Comparison of ENCODE assay signal across 20 cellular contexts in genomic region chr10:35505241-35505873, GRCh38.
DNase-seq lines count a peak whose midpoint lies in the region; ATAC-seq, FAIRE-seq and TF ChIP-seq lines count a peak whose summit lies in the region.
"Had no signal": no experiment of that assay in that cellular context is flagged by ENCODE, and none has a peak within 500 bp of the region (broad histone marks: within the 10 kb centered on the region; RNA-seq: fewer than 3 reads in every experiment).

No MANE protein-coding gene starts in this region.

- H3K4me1 ChIP-seq in endothelial cell of umbilical vein (ENCODE audit: control insufficient read depth, extremely low read depth, insufficient read depth, low read length) (no peaks in the 10 kb centered on the region), kidney (ENCODE audit: control insufficient read depth in 1 of 2, insufficient read depth in 1 of 2, low read depth in 1 of 2, low read length in 2 of 2) (peaks cover 6 to 9% of the 10 kb centered on the region in 2 donors), small intestine (ENCODE audit: control insufficient read depth in 2 of 2, insufficient read depth in 1 of 2, low read depth in 1 of 2, low read length in 1 of 2) (peaks cover 2 to 10% of the 10 kb centered on the region in 2 donors)
- H3K4me1 ChIP-seq: A549 had no signal

- no peak overlapping the region for H3K4me2 ChIP-seq in endothelial cell of umbilical vein (ENCODE audit: insufficient read depth, low read length)
- H3K4me2 ChIP-seq: A549 had no signal

- no peak for ATAC-seq in omental fat pad (ENCODE audit: low FRiP score)
- ATAC-seq: A549 had no signal

- H3K9ac ChIP-seq in endothelial cell of umbilical vein (replicated peaks; ENCODE audit: extremely low read depth, insufficient read depth, low read length), result no peak overlapping the region
- no peak overlapping the region for H3K9ac ChIP-seq in kidney (ENCODE audit: low read length in 2 of 2)

- H3K36me3 ChIP-seq in endothelial cell of umbilical vein (ENCODE audit: control insufficient read depth in 2 of 2, extremely low read depth in 1 of 2, insufficient read depth in 2 of 2, low read length in 2 of 2), result peaks cover 2 to 3% of the 10 kb centered on the region in 2 experiments
- no peaks in the 10 kb centered on the region for H3K36me3 ChIP-seq in kidney (ENCODE audit: control insufficient read depth in 1 of 2, insufficient read depth in 2 of 2, low read length in 2 of 2)
- H3K36me3 ChIP-seq in small intestine (ENCODE audit: control insufficient read depth in 2 of 2, insufficient read depth in 2 of 2, low read length in 2 of 2), result no peaks in the 10 kb centered on the region
- H3K36me3 ChIP-seq: BE2C had no signal

- H3K79me2 ChIP-seq in endothelial cell of umbilical vein (ENCODE audit: control insufficient read depth, insufficient read depth, low read length), result peaks cover 34% of the 10 kb centered on the region

- 12 to 71% (median 46%) methylated on average over 3 of the region's 3 CpGs for whole genome bisulfite sequencing in small intestine, 3 donors

- DNase-seq in NCI-H146 treated with DMSO at 0.1 percent for 48 hours (lab: John Stamatoyannopoulos, UW; ENCODE audit: unreplicated experiment) (peak; percentile 61), endothelial cell of umbilical vein (ENCODE audit: low read depth, low spot score) (no peak), kidney (no peak), small intestine (peak; percentile 93), ecto neural progenitor cell (ENCODE audit: low spot score) (no peak), omental fat pad (ENCODE audit: low spot score) (no peak), SHP77 treated with DMSO at 0.1 percent for 48 hours (lab: John Stamatoyannopoulos, UW) (no peak)
- DNase-seq: BE2C; CD4-positive, alpha-beta memory T cell; DMS153; DMS79 treated with DMSO at 0.1 percent for 48 hours; EL; HCEC 1CT had no signal

- H3K27me3 ChIP-seq in endothelial cell of umbilical vein (ENCODE audit: control insufficient read depth in 2 of 2, insufficient read depth in 2 of 2, low read length in 2 of 2), result no peaks in the 10 kb centered on the region
- H3K27me3 ChIP-seq in small intestine (ENCODE audit: control insufficient read depth in 2 of 2, insufficient read depth in 2 of 2, low read length in 2 of 2), result no peaks in the 10 kb centered on the region
- H3K27me3 ChIP-seq: BE2C had no signal

- dilution Hi-C loops in endothelial cell of umbilical vein (cut with MboI; ENCODE audit: extremely low pct_ligation_motif_present, low sequenced_read_pairs), result no loop called here

- POLR2A ChIA-PET in endothelial cell of umbilical vein (lab: Charles Lee), result no interaction called here

- H4K20me1 ChIP-seq in endothelial cell of umbilical vein (replicated peaks; ENCODE audit: control insufficient read depth, extremely low read depth, insufficient read depth, low read length), result no peaks in the 10 kb centered on the region

- no peaks in the 10 kb centered on the region for H3K9me1 ChIP-seq in endothelial cell of umbilical vein (replicated peaks; ENCODE audit: control insufficient read depth, extremely low read depth, insufficient read depth, low read length)

- no peak for TF ChIP-seq POLR2A in endothelial cell of umbilical vein (IDR thresholded peaks at IDR 0.05; ENCODE audit: low read depth, low read length)

- intact Hi-C loops in endothelial cell of umbilical vein (cut with micrococcal nuclease) (no loop called here), kidney (cut with DNase I) (no loop called here)

- CTCF ChIA-PET in endothelial cell of umbilical vein (lab: Charles Lee), result interaction anchor here (0.8 to 2.6 kb wide), 3 partner anchors 10 to 246 kb away, joined by 3 to 8 read pairs (median 3); no protein-coding TSS in a partner anchor

- no peak overlapping the region for H2AFZ ChIP-seq in endothelial cell of umbilical vein (ENCODE audit: low read depth, low read length)

- H3K4me3 ChIP-seq in endothelial cell of umbilical vein (replicated peaks in 1 of 3; ENCODE audit: insufficient read depth in 1 of 3, low read depth in 1 of 3, low read length in 3 of 3), result no peak overlapping the region
- H3K4me3 ChIP-seq in kidney (ENCODE audit: low read length in 2 of 2), result no peak overlapping the region
- no peak overlapping the region for H3K4me3 ChIP-seq in small intestine (ENCODE audit: low read depth in 1 of 2, low read length in 2 of 2)
- H3K4me3 ChIP-seq: A549 had no signal

- peak; percentile 18 for FAIRE-seq in endothelial cell of umbilical vein (lab: Jason Lieb, UNC)
- peak; percentile 13 for FAIRE-seq in kidney (lab: Jason Lieb, UNC)
- FAIRE-seq in small intestine (lab: Jason Lieb, UNC), result no peak
- FAIRE-seq: A549, D721Med, G401.6, GM12892, GM19239 had no signal

- no TSS peak for BruUV-seq in endothelial cell of umbilical vein (replicated peaks; lab: Mats Ljungman, UMichigan)

- TF ChIP-seq CTCF in endothelial cell of umbilical vein (IDR thresholded peaks at IDR 0.05; ENCODE audit: extremely low read depth in 1 of 2, insufficient read depth in 1 of 2, low read depth in 1 of 2, low read length in 2 of 2), result no peak
- TF ChIP-seq CTCF in kidney (IDR thresholded peaks at IDR 0.05; ENCODE audit: borderline replicate concordance, extremely low read depth, insufficient read depth), result no peak
- no peak for TF ChIP-seq CTCF in omental fat pad (IDR thresholded peaks at IDR 0.05)

- H3K9me3 ChIP-seq in endothelial cell of umbilical vein (replicated peaks; ENCODE audit: control insufficient read depth, insufficient read depth, low read length), result no peaks in the 10 kb centered on the region
- H3K9me3 ChIP-seq in kidney (ENCODE audit: control insufficient read depth in 1 of 2, low read length in 2 of 2), result no peaks in the 10 kb centered on the region
- no peaks in the 10 kb centered on the region for H3K9me3 ChIP-seq in small intestine (ENCODE audit: control insufficient read depth, low read depth)
- H3K9me3 ChIP-seq: A549, BE2C had no signal

- no peak overlapping the region for H3K27ac ChIP-seq in endothelial cell of umbilical vein (ENCODE audit: insufficient read depth, low read depth, low read length)
- H3K27ac ChIP-seq in kidney (ENCODE audit: low read depth in 2 of 2, low read length in 2 of 2), result no peak overlapping the region
- H3K27ac ChIP-seq in small intestine (ENCODE audit: low read depth in 1 of 2, low read length in 1 of 2), result no peak overlapping the region
- H3K27ac ChIP-seq: A549, C4-2B, HL-60 had no signal

TF ChIP-seq in endothelial cell of umbilical vein, 7 proteins besides CTCF, POLR2A, EP300 and RAD21:
- TF ChIP-seq FOS (IDR thresholded peaks at IDR 0.05; ENCODE audit: borderline replicate concordance, insufficient read depth, low read length) (no peak), EZH2 (IDR thresholded peaks at IDR 0.05; ENCODE audit: borderline replicate concordance, low read depth, low read length, severe bottlenecking) (no peak), MAX (IDR thresholded peaks at IDR 0.05; ENCODE audit: insufficient read depth, insufficient read length) (no peak), JUN (IDR thresholded peaks at IDR 0.05; ENCODE audit: borderline replicate concordance, insufficient read depth, insufficient read length, low read depth) (no peak), MYC (IDR thresholded peaks at IDR 0.05; ENCODE audit: low read depth, low read length) (no peak), GATA2 (IDR thresholded peaks at IDR 0.05; ENCODE audit: insufficient read depth, insufficient read length, low read depth, low read length) (no peak), POLR2AphosphoS5 (IDR thresholded peaks at IDR 0.05; ENCODE audit: insufficient read depth, low read depth, low read length) (no peak)

Comparison
In these comparisons a context has a peak if more than half of its experiments do, and no peak if none do; other contexts are left out.
1. DNase-seq: peak in NCI-H146 treated with DMSO at 0.1 percent for 48 hours (single experiment) and small intestine (single experiment); none in endothelial cell of umbilical vein (single experiment), kidney (single experiment), ecto neural progenitor cell (single experiment), omental fat pad (single experiment) and SHP77 treated with DMSO at 0.1 percent for 48 hours (single experiment).